6 cellular contexts compared by ENCODE assay signal in the genomic region with DNA sequence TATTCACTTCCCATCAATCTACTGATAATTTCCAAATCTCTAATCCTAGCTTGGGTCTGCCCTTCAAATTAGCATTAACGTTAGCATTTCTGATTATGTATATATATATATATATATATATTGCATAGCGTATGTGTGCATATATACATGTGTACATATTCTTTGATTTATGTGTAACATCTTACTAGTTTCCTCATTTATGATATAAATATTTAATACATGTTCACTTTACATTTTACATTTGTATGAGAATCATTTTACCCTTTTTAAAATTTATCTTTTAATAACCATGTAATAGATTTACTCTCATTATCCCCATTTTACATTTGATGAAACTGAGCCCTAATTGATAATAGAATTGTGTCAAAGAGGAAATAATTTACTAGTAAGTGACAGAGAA.
"Had no signal": no experiment of that assay in that cellular context is flagged by ENCODE, and none has a peak within 500 bp of the region (broad histone marks: within the 10 kb centered on the region; RNA-seq: fewer than 3 reads in every experiment).

No MANE protein-coding gene starts in this region.

- FAIRE-seq: H1, H54 had no signal

- ATAC-seq: GM23338, HCT116 had no signal

- H3K4me3 ChIP-seq: GM23248, GM23338, HAP-1 had no signal

- H3K36me3 ChIP-seq: HAP-1 had no signal

- H3K9me3 ChIP-seq: HAP-1 had no signal

- H3K27ac ChIP-seq: GM23248 had no signal

- H3K4me1 ChIP-seq: HAP-1 had no signal
